ENCODE assay signal across 17 cellular contexts in the genomic region with DNA sequence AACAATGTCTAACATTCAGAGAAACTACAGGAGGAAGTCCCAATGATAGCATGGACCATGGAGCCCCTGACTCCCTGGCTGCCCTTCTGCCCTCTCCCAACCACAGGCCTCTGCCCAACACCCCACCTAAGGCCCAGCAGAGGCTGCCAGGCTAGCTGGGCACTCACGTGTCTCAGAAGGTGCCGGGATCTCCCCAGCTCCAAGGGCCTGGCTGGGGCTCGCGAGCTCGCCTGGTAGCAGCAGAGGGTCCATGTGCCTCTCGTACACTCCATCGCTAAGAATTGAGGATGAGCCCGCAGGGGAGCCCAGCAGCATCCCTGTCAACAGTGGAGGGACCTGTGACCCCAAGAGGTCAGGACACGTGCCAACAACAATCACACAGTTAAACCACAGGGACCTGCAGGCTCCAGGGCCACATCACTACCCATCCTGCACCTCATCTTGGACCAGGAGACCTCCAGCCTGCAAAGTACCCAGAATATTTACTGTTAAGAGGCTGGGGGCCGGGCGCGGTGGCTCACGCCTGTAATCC. TPM values are rescaled to one million over a fixed set of nuclear protein-coding genes. Genes with fewer than 3 reads are reported as not detected.
DNase-seq lines count a peak whose midpoint lies in the region; TF ChIP-seq lines count a peak whose summit lies in the region.
"Had no signal": no experiment of that assay in that cellular context is flagged by ENCODE, and none has a peak within 500 bp of the region (broad histone marks: within the 10 kb centered on the region; RNA-seq: fewer than 3 reads in every experiment).

No MANE protein-coding gene starts in this region.

- peaks cover 48% of the 10 kb centered on the region for H3K36me3 Mint-ChIP-seq in chondrocyte (ENCODE audit: low read depth)

- no peak overlapping the region for H3K4ac ChIP-seq in neuronal stem cell (ENCODE audit: low read length)

- H3K14ac ChIP-seq in neuronal stem cell (ENCODE audit: low read length): no peak overlapping the region

- peaks cover 57 to 94% of the 10 kb centered on the region in 2 donors for H3K36me3 ChIP-seq in neuronal stem cell (replicated peaks in 1 of 2; ENCODE audit: control insufficient read depth in 2 of 2, insufficient read depth in 2 of 2, low read length in 2 of 2)

- no peak overlapping the region for H3K27ac ChIP-seq in neuronal stem cell (replicated peaks; ENCODE audit: low read length)

- H3K27ac Mint-ChIP-seq in chondrocyte (ENCODE audit: unreplicated experiment): no peak overlapping the region
- H3K27ac Mint-ChIP-seq: GM23338 had no signal

- no peak overlapping the region for H4K8ac ChIP-seq in neuronal stem cell (ENCODE audit: low read depth, low read length)

- no peak overlapping the region for H2BK5ac ChIP-seq in neuronal stem cell (ENCODE audit: low read length)

- H2AFZ ChIP-seq in neuronal stem cell (ENCODE audit: low read length): no peak overlapping the region
- H2AFZ ChIP-seq: GM23338 had no signal

- H3K4me1 Mint-ChIP-seq in chondrocyte (ENCODE audit: low read depth): no peaks in the 10 kb centered on the region

- H3K9me3 ChIP-seq in neuronal stem cell (replicated peaks in 1 of 2; ENCODE audit: control insufficient read depth in 2 of 2, insufficient read depth in 1 of 2, low read depth in 1 of 2, low read length in 2 of 2): peaks cover 26 to 92% of the 10 kb centered on the region in 2 donors

- H3K18ac ChIP-seq in neuronal stem cell (ENCODE audit: low read length): no peak overlapping the region

- no CpG with 5 or more reads among the region's 13 CpGs for WGBS in neuronal stem cell (ENCODE audit: extremely low coverage in 2 of 2, insufficient read length in 2 of 2, insufficient replicate concordance in 1 of 2), 2 donors

- H3K9me3 Mint-ChIP-seq in chondrocyte (ENCODE audit: low read depth): peaks cover 25% of the 10 kb centered on the region

- no peak overlapping the region for H3K9ac ChIP-seq in neuronal stem cell (ENCODE audit: low read depth, low read length, poor library complexity)

- no peak overlapping the region for H3K4me2 ChIP-seq in neuronal stem cell (ENCODE audit: insufficient read depth, low read length, poor library complexity, severe bottlenecking)
- H3K4me2 ChIP-seq: GM23338 had no signal

- peak; percentile 8 for DNase-seq in GM13977 (ENCODE audit: low spot score)
- peak; percentile 65 for DNase-seq in chondrocyte (ENCODE audit: low spot score)
- no peak for DNase-seq in neuronal stem cell (ENCODE audit: low spot score)
- DNase-seq in SHP77 treated with DMSO at 0.1 percent for 48 hours (lab: John Stamatoyannopoulos, UW): no peak
- no peak for DNase-seq in cardiac septum (ENCODE audit: low spot score)
- no peak for DNase-seq in D341Med (ENCODE audit: low spot score)
- DNase-seq: 8988T; C1 segment of cervical spinal cord; CD4-positive, alpha-beta memory T cell; COR-L47; DMS 273 treated with DMSO at 0.1 percent for 48 hours; DMS79; EL; GDM1; HCEC 1CT had no signal

- in situ Hi-C loops in GM13977 (cut with MboI; ENCODE audit: low pct_unique_long_range_greater_than_20kb, low sequenced_read_pairs, unreplicated experiment): no loop called here

- H3K4me1 ChIP-seq in neuronal stem cell (ENCODE audit: control insufficient read depth in 2 of 2, insufficient read depth in 1 of 2, low read depth in 1 of 2, low read length in 2 of 2): peaks cover 0 to 1% of the 10 kb centered on the region in 2 donors

- no peak overlapping the region for H2BK12ac ChIP-seq in neuronal stem cell (ENCODE audit: low read length)

- TF ChIP-seq CTCF in GM13977 (IDR thresholded peaks at IDR 0.05; ENCODE audit: extremely low read depth, insufficient read depth, missing control alignments) (no peak), chondrocyte (IDR thresholded peaks at IDR 0.05) (no peak)

- peaks cover 11% of the 10 kb centered on the region for H3K79me1 ChIP-seq in neuronal stem cell (ENCODE audit: low read depth, low read length)

- no peaks in the 10 kb centered on the region for H3K27me3 Mint-ChIP-seq in chondrocyte (ENCODE audit: low read depth)
- H3K27me3 Mint-ChIP-seq: CD4-positive, alpha-beta memory T cell had no signal

- intact Hi-C loops in cardiac septum (cut with DNase I): no loop called here

- no peak overlapping the region for H3K4me3 Mint-ChIP-seq in chondrocyte (ENCODE audit: unreplicated experiment)
- H3K4me3 Mint-ChIP-seq: CD4-positive, alpha-beta memory T cell; GM23338 had no signal

- no peak overlapping the region for H3K23ac ChIP-seq in neuronal stem cell (ENCODE audit: low read depth, low read length, poor library complexity)

- peak overlapping the region in 1 of 2 donors; percentile 6 for H3K4me3 ChIP-seq in neuronal stem cell (ENCODE audit: low read length in 2 of 2)
- H3K4me3 ChIP-seq: GM12878, GM23338 had no signal

- no peak overlapping the region for H2BK15ac ChIP-seq in neuronal stem cell (ENCODE audit: low read length)

- H4K91ac ChIP-seq in neuronal stem cell (ENCODE audit: low read depth, low read length, poor library complexity): peak overlapping the region; percentile 24

- no peaks in the 10 kb centered on the region for H3K27me3 ChIP-seq in neuronal stem cell (ENCODE audit: control insufficient read depth in 3 of 3, insufficient read depth in 3 of 3, low read depth in 1 of 3, low read length in 3 of 3)

- no peak overlapping the region for H2BK120ac ChIP-seq in neuronal stem cell (ENCODE audit: low read depth, low read length)

- H2AK5ac ChIP-seq in neuronal stem cell (ENCODE audit: low read depth, low read length): no peak overlapping the region

RNA-seq across cellular contexts. Expression of a gene that starts 9.4 kb away (rescaled TPM):
- 35.7 to 39.4 TPM (median 37.5 TPM) in 3 replicates for total RNA-seq in chondrocyte
- polyA plus RNA-seq in neuronal stem cell (2013, experiment 1 of 2): 86.6 TPM
- polyA plus RNA-seq in neuronal stem cell (2013, experiment 2 of 2): 88.6 TPM
- total RNA-seq in cardiac septum: 71.7 TPM

RNA-seq across cellular contexts. Expression of a gene that starts 29.5 kb away (rescaled TPM):
- total RNA-seq in chondrocyte (4.6 to 6.7 TPM (median 4.9 TPM) in 3 replicates), cardiac septum (4.2 TPM)
- 4.0 TPM for polyA plus RNA-seq in neuronal stem cell (2013, experiment 1 of 2)
- 4.1 TPM for polyA plus RNA-seq in neuronal stem cell (2013, experiment 2 of 2)
- total RNA-seq: GM12878 had no signal

RNA-seq across cellular contexts. Expression of a gene that starts 54.8 kb away (rescaled TPM):
- total RNA-seq in chondrocyte (0.37 to 1.3 TPM in 2 of 3 replicates, not detected in the other), cardiac septum (not detected)
- 13.3 TPM for polyA plus RNA-seq in neuronal stem cell (2013, experiment 1 of 2)
- 13.9 TPM for polyA plus RNA-seq in neuronal stem cell (2013, experiment 2 of 2)
- total RNA-seq: CD4-positive, alpha-beta memory T cell; GM12878 had no signal
- polyA plus RNA-seq: CD4-positive, alpha-beta memory T cell; GM12878 had no signal

Comparison
In these comparisons a context has a peak if more than half of its experiments do, and no peak if none do; other contexts are left out.
1. DNase-seq: peak in GM13977 (single experiment) and chondrocyte (single experiment); none in neuronal stem cell (single experiment), SHP77 treated with DMSO at 0.1 percent for 48 hours (single experiment), cardiac septum (single experiment) and D341Med (single experiment).